8 cellular contexts compared by ENCODE assay signal in the genomic region with DNA sequence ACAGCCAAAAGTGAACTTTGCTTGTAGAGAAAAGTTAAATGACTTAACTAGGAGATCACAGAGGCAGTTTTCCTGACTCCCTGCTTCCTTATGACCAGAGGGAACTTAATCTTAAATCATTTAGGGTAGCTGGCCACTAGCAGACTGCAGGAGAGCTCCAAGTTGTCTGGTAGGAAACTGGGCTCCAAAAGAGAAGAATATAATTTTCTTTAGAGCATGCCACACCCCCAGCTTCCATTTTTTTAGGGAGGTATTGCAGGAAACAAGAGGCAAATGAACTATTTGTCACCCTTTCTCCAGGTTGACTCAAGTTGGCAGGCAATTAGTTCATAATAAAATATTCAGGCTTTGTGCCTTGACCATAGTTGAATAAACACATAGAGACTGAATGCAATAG. TPM values are rescaled to one million over a fixed set of nuclear protein-coding genes. Genes with fewer than 3 reads are reported as not detected.
A peak's percentile ranks its signal among the peaks of the same experiment; 100 is the strongest.
DNase-seq lines count a peak whose midpoint lies in the region; ATAC-seq and TF ChIP-seq lines count a peak whose summit lies in the region.

No MANE protein-coding gene starts in this region.

- H3K27me3 Mint-ChIP-seq in T-helper 1 cell treated with Interleukin-12 subunit alpha and Interleukin-12 subunit beta and Interleukin-4 antibody, amounts not matched to agents 30 μg/mL and 1 μg/mL, for 36 hours (ENCODE audit: low read depth), result no peaks in the 10 kb centered on the region
- no peaks in the 10 kb centered on the region for H3K27me3 Mint-ChIP-seq in activated T-helper 2 cell treated with anti-CD3 and anti-CD28 coated beads, Interferon-gamma antibody, Interleukin-2, Interleukin-4, amounts not matched to agents 10 μg/mL and 5 μg/mL and 100 μg/mL, durations not matched to agents 14 hours and 24 hours and 36 hours (ENCODE audit: low read depth)

- no peaks in the 10 kb centered on the region for H3K9me3 ChIP-seq in testis

- peak overlapping the region; percentile 99 for H3K27ac Mint-ChIP-seq in T-helper 1 cell treated with Interleukin-12 subunit alpha and Interleukin-12 subunit beta and Interleukin-4 antibody, amounts not matched to agents 30 μg/mL and 1 μg/mL, for 36 hours
- H3K27ac Mint-ChIP-seq in activated T-helper 2 cell treated with anti-CD3 and anti-CD28 coated beads, Interferon-gamma antibody, Interleukin-2, Interleukin-4, amounts not matched to agents 10 μg/mL and 5 μg/mL and 100 μg/mL, durations not matched to agents 14 hours and 24 hours and 36 hours, result peak overlapping the region; percentile 99

- peak overlapping the region; percentile 98 for H3K4me3 Mint-ChIP-seq in T-helper 1 cell treated with Interleukin-12 subunit alpha and Interleukin-12 subunit beta and Interleukin-4 antibody, amounts not matched to agents 30 μg/mL and 1 μg/mL, for 36 hours
- H3K4me3 Mint-ChIP-seq in activated T-helper 2 cell treated with anti-CD3 and anti-CD28 coated beads, Interferon-gamma antibody, Interleukin-2, Interleukin-4, amounts not matched to agents 10 μg/mL and 5 μg/mL and 100 μg/mL, durations not matched to agents 14 hours and 24 hours and 36 hours (ENCODE audit: low read depth), result peak overlapping the region; percentile 98

- H3K4me1 Mint-ChIP-seq in T-helper 1 cell treated with Interleukin-12 subunit alpha and Interleukin-12 subunit beta and Interleukin-4 antibody, amounts not matched to agents 30 μg/mL and 1 μg/mL, for 36 hours (ENCODE audit: low read depth), result peaks cover 47% of the 10 kb centered on the region
- peaks cover 39% of the 10 kb centered on the region for H3K4me1 Mint-ChIP-seq in activated T-helper 2 cell treated with anti-CD3 and anti-CD28 coated beads, Interferon-gamma antibody, Interleukin-2, Interleukin-4, amounts not matched to agents 10 μg/mL and 5 μg/mL and 100 μg/mL, durations not matched to agents 14 hours and 24 hours and 36 hours (ENCODE audit: low read depth)

- no peak for TF ChIP-seq CTCF in testis (IDR thresholded peaks at IDR 0.05)

- DNase-seq in T-helper 1 cell (no peak), iris pigment epithelial cell (ENCODE audit: low read depth) (peak; percentile 36), testis (no peak), NCI-H345 treated with DMSO at 0.1 percent for 48 hours (lab: John Stamatoyannopoulos, UW; ENCODE audit: unreplicated experiment) (no peak), hypothalamus (lab: John Stamatoyannopoulos, UW) (no peak)
- DNase-seq in activated T-helper 2 cell treated with anti-CD3 and anti-CD28 coated beads, Interferon-gamma antibody, Interleukin-2, Interleukin-4, amounts not matched to agents 10 μg/mL and 5 μg/mL and 100 μg/mL, durations not matched to agents 14 hours and 24 hours and 36 hours (ENCODE audit: low spot score), result no peak

- ATAC-seq in GM18519 (IDR thresholded peaks at IDR 0.05; ENCODE audit: low FRiP score, unreplicated experiment), result no peak

- peaks cover 22% of the 10 kb centered on the region for H3K4me1 ChIP-seq in testis

- no peaks in the 10 kb centered on the region for H3K27me3 ChIP-seq in testis

- peak overlapping the region; percentile 70 to 76 for H3K4me3 ChIP-seq in testis

- peaks cover 4% of the 10 kb centered on the region for H3K36me3 Mint-ChIP-seq in T-helper 1 cell treated with Interleukin-12 subunit alpha and Interleukin-12 subunit beta and Interleukin-4 antibody, amounts not matched to agents 30 μg/mL and 1 μg/mL, for 36 hours (ENCODE audit: low read depth)
- H3K36me3 Mint-ChIP-seq in activated T-helper 2 cell treated with anti-CD3 and anti-CD28 coated beads, Interferon-gamma antibody, Interleukin-2, Interleukin-4, amounts not matched to agents 10 μg/mL and 5 μg/mL and 100 μg/mL, durations not matched to agents 14 hours and 24 hours and 36 hours (ENCODE audit: low read depth), result peaks cover 27% of the 10 kb centered on the region

- intact Hi-C loops in activated T-helper 2 cell treated with anti-CD3 and anti-CD28 coated beads, Interferon-gamma antibody, Interleukin-2, Interleukin-4, amounts not matched to agents 10 μg/mL and 5 μg/mL and 100 μg/mL, durations not matched to agents 14 hours and 24 hours and 36 hours (cut with micrococcal nuclease), result no loop called here
- intact Hi-C loops in testis (cut with DNase I; ENCODE audit: low total_unique reads), result no loop called here

- H3K27ac ChIP-seq in testis, result peak overlapping the region; percentile 84 to 86

- no peaks in the 10 kb centered on the region for H3K9me3 Mint-ChIP-seq in T-helper 1 cell treated with Interleukin-12 subunit alpha and Interleukin-12 subunit beta and Interleukin-4 antibody, amounts not matched to agents 30 μg/mL and 1 μg/mL, for 36 hours
- no peaks in the 10 kb centered on the region for H3K9me3 Mint-ChIP-seq in activated T-helper 2 cell treated with anti-CD3 and anti-CD28 coated beads, Interferon-gamma antibody, Interleukin-2, Interleukin-4, amounts not matched to agents 10 μg/mL and 5 μg/mL and 100 μg/mL, durations not matched to agents 14 hours and 24 hours and 36 hours

- no peaks in the 10 kb centered on the region for H3K36me3 ChIP-seq in testis (ENCODE audit: low read depth, missing control alignments)

- TF ChIP-seq POLR2A in testis (IDR thresholded peaks at IDR 0.05), result no peak

RNA-seq across cellular contexts. Expression of a gene that starts 2.6 kb away (rescaled TPM):
- total RNA-seq in activated T-helper 2 cell treated with anti-CD3 and anti-CD28 coated beads, Interferon-gamma antibody, Interleukin-2, Interleukin-4, amounts not matched to agents 10 μg/mL and 5 μg/mL and 100 μg/mL, durations not matched to agents 14 hours and 24 hours and 36 hours, result 15.3 and 17.4 TPM in 2 replicates
- total RNA-seq in testis, result 10 to 100 TPM; 14.8 to 25.7 TPM
- 8.2 TPM for polyA plus RNA-seq in testis (ENCODE audit: insufficient read depth, low read depth, low replicate concordance)

RNA-seq across cellular contexts. Expression of a gene that starts 2.9 kb away (rescaled TPM):
- total RNA-seq in activated T-helper 2 cell treated with anti-CD3 and anti-CD28 coated beads, Interferon-gamma antibody, Interleukin-2, Interleukin-4, amounts not matched to agents 10 μg/mL and 5 μg/mL and 100 μg/mL, durations not matched to agents 14 hours and 24 hours and 36 hours, result 18.0 and 19.1 TPM in 2 replicates
- 10 to 100 TPM; 14.4 to 22.5 TPM for total RNA-seq in testis
- 9.5 TPM for polyA plus RNA-seq in testis (ENCODE audit: insufficient read depth, low read depth, low replicate concordance)
